ENCODE assay signal across 8 cellular contexts in genomic region chr6:116564921-116565872, GRCh38. TPM values are rescaled to one million over a fixed set of nuclear protein-coding genes. Genes with fewer than 3 reads are reported as not detected.
DNase-seq lines count a peak whose midpoint lies in the region; ATAC-seq and TF ChIP-seq lines count a peak whose summit lies in the region.

No MANE protein-coding gene starts in this region.

- H3K4me3 Mint-ChIP-seq in activated T-cell treated with anti-CD3 and anti-CD28 coated beads, Interleukin-2, amount 50 U/mL, for 4 hours, result peak overlapping the region; percentile 35

- H3F3A ChIP-seq in GM23248 (ENCODE audit: insufficient read depth), result peaks cover 15% of the 10 kb centered on the region

- H3K27ac ChIP-seq in GM23248 (no peak overlapping the region), heart right ventricle (peak overlapping the region in 1 of 10 donors; percentile 9), spleen (no peak overlapping the region)

- H3K9me3 Mint-ChIP-seq in activated T-cell treated with anti-CD3 and anti-CD28 coated beads, Interleukin-2, amount 50 U/mL, for 4 hours, result no peaks in the 10 kb centered on the region

- peak overlapping the region; percentile 77 for H2AFZ ChIP-seq in GM23248

- peak overlapping the region; percentile 45 for H3K4me3 ChIP-seq in GM23248
- H3K4me3 ChIP-seq in heart right ventricle, result peak overlapping the region in 8 of 10 donors; percentile 13 to 53 (median 44)
- H3K4me3 ChIP-seq in spleen, result peak overlapping the region in 4 of 8 donors; percentile 8 to 52 (median 18)

- no peaks in the 10 kb centered on the region for H3K36me3 Mint-ChIP-seq in activated T-cell treated with anti-CD3 and anti-CD28 coated beads, Interleukin-2, amount 50 U/mL, for 4 hours (ENCODE audit: insufficient read depth)

- in situ Hi-C loops in GM23248 (cut with MboI), result no loop called here

- no peaks in the 10 kb centered on the region for H4K20me1 ChIP-seq in GM23248 (ENCODE audit: insufficient read depth)

- H3K9me3 ChIP-seq in GM23248 (ENCODE audit: low read depth) (no peaks in the 10 kb centered on the region), heart right ventricle (no peaks in the 10 kb centered on the region), spleen (no peaks in the 10 kb centered on the region)

- H3K4me1 ChIP-seq in GM23248 (ENCODE audit: insufficient read depth) (peaks cover 36% of the 10 kb centered on the region), heart right ventricle (peaks cover 0 to 20% (median 6%) of the 10 kb centered on the region in 9 donors), spleen (peaks cover 7 to 32% (median 23%) of the 10 kb centered on the region in 6 donors)

- no peak for TF ChIP-seq CTCF in heart right ventricle (IDR thresholded peaks at IDR 0.05)
- no peak for TF ChIP-seq CTCF in spleen (IDR thresholded peaks at IDR 0.05 in 8 of 11, conservative IDR thresholded peaks at IDR 0.05 in 3 of 11)

- no peak for TF ChIP-seq POLR2A in spleen (IDR thresholded peaks at IDR 0.05)

- peaks cover 11% of the 10 kb centered on the region for H3K79me2 ChIP-seq in GM23248 (ENCODE audit: insufficient read depth)

- no peak overlapping the region for H3K9ac ChIP-seq in GM23248

- peaks cover 15% of the 10 kb centered on the region for H3K4me1 Mint-ChIP-seq in activated T-cell treated with anti-CD3 and anti-CD28 coated beads, Interleukin-2, amount 50 U/mL, for 4 hours (ENCODE audit: low read depth)

- no peaks in the 10 kb centered on the region for H3K9me2 ChIP-seq in GM23248 (ENCODE audit: insufficient read depth)

- peak overlapping the region; percentile 66 for H3K4me2 ChIP-seq in GM23248 (ENCODE audit: unreplicated experiment)

- H3K27me3 Mint-ChIP-seq in activated T-cell treated with anti-CD3 and anti-CD28 coated beads, Interleukin-2, amount 50 U/mL, for 4 hours (ENCODE audit: low read depth), result peaks cover 27% of the 10 kb centered on the region

- H3K36me3 ChIP-seq in GM23248 (ENCODE audit: low read depth) (no peaks in the 10 kb centered on the region), heart right ventricle (no peaks in the 10 kb centered on the region), spleen (no peaks in the 10 kb centered on the region)

- 49 to 55% methylated on average over 42 of the region's 42 CpGs for WGBS in GM23248 (ENCODE audit: low coverage in 1 of 2, low lambda C conversion rate in 2 of 2, missing lambda C conversion rate in 2 of 2), 2 experiments
- WGBS in heart right ventricle, 2 donors, result 46 to 47% methylated on average over 42 of the region's 42 CpGs
- 48 to 64% (median 58%) methylated on average over 39 to 42 of the region's 42 CpGs for WGBS in spleen, 5 donors

- DNase-seq in GM23248, result peak; percentile 46
- DNase-seq in activated T-cell treated with anti-CD3 and anti-CD28 coated beads, Interleukin-2, amount 50 U/mL, for 4 hours, result no peak
- DNase-seq in heart right ventricle, result peak in 1 of 2 donors; percentile 35
- DNase-seq in spleen, result peak; percentile 82
- DNase-seq in DMS153 treated with DMSO at 0.1 percent for 48 hours (lab: John Stamatoyannopoulos, UW; ENCODE audit: unreplicated experiment), result no peak

- H3K27me3 ChIP-seq in GM23248 (replicated peaks; ENCODE audit: insufficient read depth) (no peaks in the 10 kb centered on the region), heart right ventricle (peaks cover 0 to 3% (median 0%) of the 10 kb centered on the region in 7 donors), spleen (replicated peaks in 1 of 7) (peaks cover 0 to 20% (median 0%) of the 10 kb centered on the region in 7 donors)

- intact Hi-C loops in heart right ventricle (cut with DNase I), result loop anchor here in 8 of 10 donors (5.0 to 10.0 kb wide), 6 partner anchors 280 to 350 kb away; partner anchors contain the start of gene TSPYL1 (in 3 of the 8)
- intact Hi-C loops in spleen (cut with DNase I; ENCODE audit: low total_unique reads), result no loop called here

- peak; percentile 66 to 73 for ATAC-seq in activated T-cell treated with anti-CD3 and anti-CD28 coated beads, Interleukin-2, amount 50 U/mL, for 4 hours
- ATAC-seq in heart right ventricle, result peak; percentile 30 to 79 (median 64)
- ATAC-seq in HG03196 (IDR thresholded peaks at IDR 0.05; ENCODE audit: unreplicated experiment), result no peak
- no peak for ATAC-seq in SK-N-SH treated with all-trans-retinoic acid at 6 μM for 48 hours
- ATAC-seq in HG03135 (IDR thresholded peaks at IDR 0.05; ENCODE audit: unreplicated experiment), result no peak

TF ChIP-seq in SK-N-SH treated with all-trans-retinoic acid at 6 μM for 48 hours, 23 proteins besides CTCF, POLR2A, EP300 and RAD21 (continues in another document):
- TF ChIP-seq ESRRG (CRISPR knock-in tag; IDR thresholded peaks at IDR 0.05), result no peak
- TF ChIP-seq PATZ1 (CRISPR knock-in tag; IDR thresholded peaks at IDR 0.05; ENCODE audit: borderline replicate concordance), result no peak
- TF ChIP-seq CREB5 (CRISPR knock-in tag; IDR thresholded peaks at IDR 0.05; ENCODE audit: low read depth), result no peak
- TF ChIP-seq ARNTL (CRISPR knock-in tag; IDR thresholded peaks at IDR 0.05; ENCODE audit: borderline replicate concordance, low read depth), result no peak
- TF ChIP-seq ZFP3 (CRISPR knock-in tag; IDR thresholded peaks at IDR 0.05), result no peak
- TF ChIP-seq SNAI2 (CRISPR knock-in tag; IDR thresholded peaks at IDR 0.05), result no peak
- TF ChIP-seq ZNF8 (CRISPR knock-in tag; IDR thresholded peaks at IDR 0.05), result no peak
- TF ChIP-seq GLIS3 (CRISPR knock-in tag; IDR thresholded peaks at IDR 0.05), result no peak
- TF ChIP-seq ZNF70 (CRISPR knock-in tag; IDR thresholded peaks at IDR 0.05), result no peak

RNA-seq across cellular contexts. Expression of gene RWDD1, which starts 6.1 kb away (rescaled TPM):
- total RNA-seq in GM23248 (2014; rRNA removed; shearing (Covaris generic)), result 37.7 and 46.0 TPM in 2 replicates
- polyA plus RNA-seq in GM23248 (2016; fragmentation: Nextera tagmentation; extraction: Ambion mirVana) (102 and 112 TPM in 2 replicates), heart right ventricle (100 to 1,000 TPM in 1 of 2 donors, 10 to 100 TPM in 1; 80.3 to 123 TPM), spleen (10 to 100 TPM; 45.2 to 57.5 (median 50.5) TPM)
- 10 to 100 TPM; 53.6 to 58.6 (median 57.6) TPM for total RNA-seq in activated T-cell treated with anti-CD3 and anti-CD28 coated beads, Interleukin-2, amount 50 U/mL, for 4 hours
- total RNA-seq in heart right ventricle (10 to 100 TPM; 40.8 to 79.7 (median 49.7) TPM), spleen (10 to 100 TPM; 25.8 to 50.0 (median 30.8) TPM)

RNA-seq across cellular contexts. Expression of gene CALHM4, which starts 11.6 kb away (rescaled TPM):
- not detected in 2 replicates for total RNA-seq in GM23248 (2014; rRNA removed; shearing (Covaris generic))
- not detected in 2 replicates for polyA plus RNA-seq in GM23248 (2016; fragmentation: Nextera tagmentation; extraction: Ambion mirVana)
- total RNA-seq in activated T-cell treated with anti-CD3 and anti-CD28 coated beads, Interleukin-2, amount 50 U/mL, for 4 hours, result not detected
- under 1 TPM in 1 of 10 donors, not detected in 9; 0.26 TPM for total RNA-seq in heart right ventricle
- under 1 TPM; 0.09 to 0.22 TPM for polyA plus RNA-seq in heart right ventricle
- total RNA-seq in spleen, result not detected
- polyA plus RNA-seq in spleen, result not detected

RNA-seq across cellular contexts. Expression of gene TRAPPC3L, which starts 19.7 kb away (rescaled TPM):
- 1.4 TPM in 1 of 2 replicates, not detected in the other for total RNA-seq in GM23248 (2014; rRNA removed; shearing (Covaris generic))
- polyA plus RNA-seq in GM23248 (2016; fragmentation: Nextera tagmentation; extraction: Ambion mirVana) (0.30 TPM in 1 of 2 replicates, not detected in the other), heart right ventricle (under 1 TPM; 0.03 to 0.22 TPM), spleen (1 to 10 TPM in 1 of 3 donors, under 1 TPM in 2; 0.33 to 3.0 (median 0.71) TPM)
- not detected for total RNA-seq in activated T-cell treated with anti-CD3 and anti-CD28 coated beads, Interleukin-2, amount 50 U/mL, for 4 hours
- total RNA-seq in heart right ventricle (under 1 TPM in 6 of 10 donors, not detected in 4; 0.09 to 0.26 (median 0.23) TPM), spleen (1 to 10 TPM; 1.3 to 6.3 (median 3.3) TPM)

RNA-seq across cellular contexts. Expression of gene RSPH4A, which starts 51.1 kb away (rescaled TPM):
- total RNA-seq in GM23248 (2014; rRNA removed; shearing (Covaris generic)), result 1.0 TPM in 1 of 2 replicates, not detected in the other
- polyA plus RNA-seq in GM23248 (2016; fragmentation: Nextera tagmentation; extraction: Ambion mirVana) (0.15 TPM in 1 of 2 replicates, not detected in the other), heart right ventricle (under 1 TPM; 0.14 to 0.44 TPM), spleen (under 1 TPM; 0.17 to 0.59 (median 0.29) TPM)
- under 1 TPM; 0.29 to 0.43 (median 0.40) TPM for total RNA-seq in activated T-cell treated with anti-CD3 and anti-CD28 coated beads, Interleukin-2, amount 50 U/mL, for 4 hours
- total RNA-seq in heart right ventricle (under 1 TPM in 8 of 10 donors, not detected in 2; 0.11 to 0.55 (median 0.22) TPM), spleen (1 to 10 TPM in 3 of 7 donors, under 1 TPM in 4; 0.27 to 1.8 (median 0.77) TPM)

RNA-seq across cellular contexts. Expression of gene CALHM5, which starts 53.8 kb away (rescaled TPM):
- total RNA-seq in GM23248 (2014; rRNA removed; shearing (Covaris generic)), result 8.2 and 9.8 TPM in 2 replicates
- polyA plus RNA-seq in GM23248 (2016; fragmentation: Nextera tagmentation; extraction: Ambion mirVana) (0.51 TPM in 2 replicates), heart right ventricle (1 to 10 TPM; 1.2 TPM), spleen (under 1 TPM; 0.24 to 0.67 (median 0.35) TPM)
- not detected for total RNA-seq in activated T-cell treated with anti-CD3 and anti-CD28 coated beads, Interleukin-2, amount 50 U/mL, for 4 hours
- total RNA-seq in heart right ventricle (1 to 10 TPM; 1.1 to 2.8 (median 1.5) TPM), spleen (1 to 10 TPM; 1.3 to 2.6 (median 2.3) TPM)

Comparison
In these comparisons a context has a peak if more than half of its experiments do, and no peak if none do; other contexts are left out.
1. DNase-seq: peak in GM23248 (single experiment) and spleen (single experiment); none in activated T-cell treated with anti-CD3 and anti-CD28 coated beads, Interleukin-2, amount 50 U/mL, for 4 hours (single experiment) and DMS153 treated with DMSO at 0.1 percent for 48 hours (single experiment).
2. ATAC-seq: peak in activated T-cell treated with anti-CD3 and anti-CD28 coated beads, Interleukin-2, amount 50 U/mL, for 4 hours (2 of 2) and heart right ventricle (8 of 8); none in HG03196 (single experiment), SK-N-SH treated with all-trans-retinoic acid at 6 μM for 48 hours (single experiment) and HG03135 (single experiment).